18 cellular contexts compared by ENCODE assay signal in the genomic region with DNA sequence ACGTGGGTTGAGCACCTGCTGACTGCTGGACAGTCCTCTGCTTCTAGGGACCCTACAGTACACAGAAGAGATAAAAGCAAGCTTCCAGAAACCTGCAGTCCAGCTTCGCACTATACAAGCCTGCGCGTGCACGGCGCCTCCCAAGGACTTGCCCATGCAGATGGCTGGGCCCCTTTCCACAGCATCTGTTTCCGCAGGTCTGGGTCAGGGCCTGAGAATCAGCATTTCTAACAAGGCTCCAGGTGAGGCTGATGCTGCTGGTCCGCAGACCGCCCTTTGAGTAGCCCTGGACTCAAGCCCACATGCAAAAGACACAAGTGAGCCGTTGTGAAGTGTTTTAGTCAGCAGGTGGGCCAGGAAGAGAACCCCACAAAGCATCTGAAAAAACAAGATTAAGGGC.
A peak's percentile ranks its signal among the peaks of the same experiment; 100 is the strongest.
DNase-seq lines count a peak whose midpoint lies in the region; ATAC-seq, FAIRE-seq and TF ChIP-seq lines count a peak whose summit lies in the region.
"Had no signal": no experiment of that assay in that cellular context is flagged by ENCODE, and none has a peak within 500 bp of the region (broad histone marks: within the 10 kb centered on the region; RNA-seq: fewer than 3 reads in every experiment).

No MANE protein-coding gene starts in this region.

- POLR2A ChIA-PET in WTC11 (lab: Charles Lee) = no interaction called here

- no peak for ATAC-seq in WTC11
- ATAC-seq in HG02763 (IDR thresholded peaks at IDR 0.05; ENCODE audit: unreplicated experiment) = no peak
- no peak for ATAC-seq in GM21619 (IDR thresholded peaks at IDR 0.05; ENCODE audit: unreplicated experiment)
- ATAC-seq: activated naive CD8-positive, alpha-beta T cell treated with anti-CD3 and anti-CD28 coated beads, Interleukin-2, amount 50 U/mL, for 24 hours had no signal

- H4K91ac ChIP-seq in mesenchymal stem cell (ENCODE audit: low read length) = no peak overlapping the region

- H3K18ac ChIP-seq in mesenchymal stem cell (ENCODE audit: low read depth in 1 of 2, low read length in 2 of 2) = peak overlapping the region; percentile 65 to 70

- H2AK5ac ChIP-seq in mesenchymal stem cell (ENCODE audit: low read length, severe bottlenecking) = no peak overlapping the region

- intact Hi-C loops in spleen (cut with DNase I; ENCODE audit: low total_unique reads) = no loop called here

- H3K27me3 Mint-ChIP-seq in WTC11 (ENCODE audit: low read depth) = no peaks in the 10 kb centered on the region

- H3K27me3 ChIP-seq in mesenchymal stem cell (ENCODE audit: control insufficient read depth in 1 of 2, insufficient read depth in 1 of 2, low read length in 2 of 2) (peaks cover 8% of the 10 kb centered on the region in 2 experiments), suprapubic skin (peaks cover 3% of the 10 kb centered on the region), spleen (replicated peaks in 1 of 7) (peaks cover 0 to 5% (median 0%) of the 10 kb centered on the region in 7 donors)
- H3K27me3 ChIP-seq: body of pancreas, pancreas had no signal

- no peak overlapping the region for H2BK5ac ChIP-seq in mesenchymal stem cell (ENCODE audit: low read depth, low read length, poor library complexity, severe bottlenecking)

- H3K27ac ChIP-seq in C4-2B (peak overlapping the region; percentile 33), mesenchymal stem cell (ENCODE audit: low read length, poor library complexity, severe bottlenecking) (no peak overlapping the region), suprapubic skin (peak overlapping the region; percentile 39), spleen (peak overlapping the region in 3 of 8 donors; percentile 29 to 45 (median 42))

- H3K4me2 ChIP-seq in mesenchymal stem cell (ENCODE audit: low read length, poor library complexity, severe bottlenecking) = no peak overlapping the region

- H3K9me3 Mint-ChIP-seq in WTC11 = 0 out of 2 replicates have a peak, but pooled peaks cover 2% of the 10 kb centered on the region
- H3K9me3 Mint-ChIP-seq: activated naive CD8-positive, alpha-beta T cell treated with anti-CD3 and anti-CD28 coated beads, Interleukin-2, amount 50 U/mL, for 24 hours; H9 had no signal

- H3K14ac ChIP-seq in mesenchymal stem cell (ENCODE audit: low read length in 2 of 2) = no peak overlapping the region

- no peak overlapping the region for H3K9ac ChIP-seq in mesenchymal stem cell (ENCODE audit: low read length)

- H3K36me3 ChIP-seq in mesenchymal stem cell (ENCODE audit: control insufficient read depth in 1 of 2, insufficient read depth in 2 of 2, low read depth in 1 of 2, low read length in 2 of 2) (no peaks in the 10 kb centered on the region), suprapubic skin (no peaks in the 10 kb centered on the region), spleen (no peaks in the 10 kb centered on the region)
- H3K36me3 ChIP-seq: pancreas had no signal

- WGBS in mesenchymal stem cell = 91% methylated on average over 10 of the region's 10 CpGs
- WGBS in suprapubic skin = 95% methylated on average over 8 of the region's 10 CpGs
- 86 to 93% (median 90%) methylated on average over 6 to 10 of the region's 10 CpGs for WGBS in spleen, 5 donors

- no peaks in the 10 kb centered on the region for H3K79me1 ChIP-seq in mesenchymal stem cell (replicated peaks; ENCODE audit: low read length, poor library complexity, severe bottlenecking)

- H2BK12ac ChIP-seq in mesenchymal stem cell (ENCODE audit: low read length in 2 of 2) = peak overlapping the region; percentile 18 to 80

- H3K4me1 Mint-ChIP-seq in WTC11 = peaks cover 21% of the 10 kb centered on the region
- H3K4me1 Mint-ChIP-seq: activated naive CD8-positive, alpha-beta T cell treated with anti-CD3 and anti-CD28 coated beads, Interleukin-2, amount 50 U/mL, for 24 hours; naive B cell had no signal

- H2BK120ac ChIP-seq in mesenchymal stem cell (ENCODE audit: low read depth, low read length) = peak overlapping the region; percentile 23

- H3K4me3 Mint-ChIP-seq in WTC11 = peak overlapping the region; percentile 24; the same call in 1 of the 2 replicates
- H3K4me3 Mint-ChIP-seq: activated naive CD8-positive, alpha-beta T cell treated with anti-CD3 and anti-CD28 coated beads, Interleukin-2, amount 50 U/mL, for 24 hours; H9; naive B cell had no signal

- peak overlapping the region in 1 of 2 experiments; percentile 10 for H3K4me3 ChIP-seq in mesenchymal stem cell (ENCODE audit: insufficient read depth in 1 of 2, low read depth in 1 of 2, low read length in 2 of 2)
- no peak overlapping the region for H3K4me3 ChIP-seq in suprapubic skin
- H3K4me3 ChIP-seq in spleen = no peak overlapping the region
- H3K4me3 ChIP-seq: body of pancreas, pancreas had no signal

- TF ChIP-seq CTCF in C4-2B (conservative IDR thresholded peaks at IDR 0.05) (no peak), WTC11 (IDR thresholded peaks at IDR 0.05) (no peak), suprapubic skin (IDR thresholded peaks at IDR 0.05) (no peak), spleen (IDR thresholded peaks at IDR 0.05 in 8 of 11, conservative IDR thresholded peaks at IDR 0.05 in 3 of 11) (no peak)

- TF ChIP-seq EP300 in suprapubic skin (IDR thresholded peaks at IDR 0.05) = no peak

- TF ChIP-seq POLR2A in suprapubic skin (IDR thresholded peaks at IDR 0.05) (no peak), GM12892 (IDR thresholded peaks at IDR 0.05; ENCODE audit: low read depth, low read length) (no peak), spleen (IDR thresholded peaks at IDR 0.05) (no peak)

- no peak for FAIRE-seq in GM12892 (lab: Jason Lieb, UNC)
- FAIRE-seq: pancreas had no signal

- H2AFZ ChIP-seq in mesenchymal stem cell (ENCODE audit: low read depth, low read length) = no peak overlapping the region

- DNase-seq in WTC11 (ENCODE audit: low spot score) (no peak), mesenchymal stem cell (no peak), suprapubic skin (ENCODE audit: low spot score in 2 of 2) (no peak), GM12892 (ENCODE audit: insufficient read length) (no peak), spleen (no peak)
- DNase-seq: activated CD4-positive, alpha-beta T cell treated with anti-CD3 and anti-CD28 coated beads, Interleukin-2, amount 50 U/mL, for 48 hours; activated CD4-positive, CD25-positive, alpha-beta regulatory T cell; activated gamma-delta T cell; activated naive CD8-positive, alpha-beta T cell treated with anti-CD3 and anti-CD28 coated beads, Interleukin-2, amount 50 U/mL, for 24 hours; effector CD8-positive, alpha-beta T cell; naive B cell; NCI-H187 had no signal

- H4K8ac ChIP-seq in mesenchymal stem cell (ENCODE audit: low read length) = peak overlapping the region; percentile 71

- H3K9me3 ChIP-seq in mesenchymal stem cell (ENCODE audit: control insufficient read depth, low read length) (no peaks in the 10 kb centered on the region), suprapubic skin (no peaks in the 10 kb centered on the region), spleen (peaks cover 0 to 2% (median 0%) of the 10 kb centered on the region in 8 donors)
- H3K9me3 ChIP-seq: body of pancreas, pancreas had no signal

- no peaks in the 10 kb centered on the region for H3K36me3 Mint-ChIP-seq in WTC11
- H3K36me3 Mint-ChIP-seq: naive B cell had no signal

- H3K27ac Mint-ChIP-seq in WTC11 = 0 out of 2 replicates have a peak overlapping the region, but pooled peaks have one; percentile 41
- H3K27ac Mint-ChIP-seq: activated naive CD8-positive, alpha-beta T cell treated with anti-CD3 and anti-CD28 coated beads, Interleukin-2, amount 50 U/mL, for 24 hours; naive B cell had no signal

- peak overlapping the region; percentile 43 to 61 for H3K4ac ChIP-seq in mesenchymal stem cell (ENCODE audit: low read depth in 1 of 2, low read length in 2 of 2)

- H3K4me1 ChIP-seq in mesenchymal stem cell (ENCODE audit: control insufficient read depth, insufficient read depth, low read depth, low read length) (peaks cover 13% of the 10 kb centered on the region), suprapubic skin (peaks cover 28% of the 10 kb centered on the region), spleen (peaks cover 0 to 4% (median 0%) of the 10 kb centered on the region in 6 donors)
- H3K4me1 ChIP-seq: pancreas had no signal

- H3K23ac ChIP-seq in mesenchymal stem cell (ENCODE audit: low read length in 2 of 2) = no peak overlapping the region

- peak overlapping the region; percentile 19 for H2BK15ac ChIP-seq in mesenchymal stem cell (ENCODE audit: low read depth, poor library complexity, severe bottlenecking)

- CTCF ChIA-PET in WTC11 (lab: Charles Lee) = no interaction called here

TF ChIP-seq in WTC11, 78 proteins besides CTCF, POLR2A, EP300 and RAD21 (continues in another document):
- TF ChIP-seq CREB1 (CRISPR knock-in tag; IDR thresholded peaks at IDR 0.05) (no peak), FOXP1 (CRISPR knock-in tag; IDR thresholded peaks at IDR 0.05; ENCODE audit: borderline replicate concordance) (no peak), TEAD1 (CRISPR knock-in tag; IDR thresholded peaks at IDR 0.05) (no peak), TP53 (CRISPR knock-in tag; IDR thresholded peaks at IDR 0.05) (no peak), ZNF263 (CRISPR knock-in tag; IDR thresholded peaks at IDR 0.05; ENCODE audit: low read depth) (no peak), NR2C2 (CRISPR knock-in tag; IDR thresholded peaks at IDR 0.05) (no peak)
- TF ChIP-seq, protein P1, sequence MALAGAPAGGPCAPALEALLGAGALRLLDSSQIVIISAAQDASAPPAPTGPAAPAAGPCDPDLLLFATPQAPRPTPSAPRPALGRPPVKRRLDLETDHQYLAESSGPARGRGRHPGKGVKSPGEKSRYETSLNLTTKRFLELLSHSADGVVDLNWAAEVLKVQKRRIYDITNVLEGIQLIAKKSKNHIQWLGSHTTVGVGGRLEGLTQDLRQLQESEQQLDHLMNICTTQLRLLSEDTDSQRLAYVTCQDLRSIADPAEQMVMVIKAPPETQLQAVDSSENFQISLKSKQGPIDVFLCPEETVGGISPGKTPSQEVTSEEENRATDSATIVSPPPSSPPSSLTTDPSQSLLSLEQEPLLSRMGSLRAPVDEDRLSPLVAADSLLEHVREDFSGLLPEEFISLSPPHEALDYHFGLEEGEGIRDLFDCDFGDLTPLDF (CRISPR knock-in tag; IDR thresholded peaks at IDR 0.05) = no peak
- TF ChIP-seq, protein P2, sequence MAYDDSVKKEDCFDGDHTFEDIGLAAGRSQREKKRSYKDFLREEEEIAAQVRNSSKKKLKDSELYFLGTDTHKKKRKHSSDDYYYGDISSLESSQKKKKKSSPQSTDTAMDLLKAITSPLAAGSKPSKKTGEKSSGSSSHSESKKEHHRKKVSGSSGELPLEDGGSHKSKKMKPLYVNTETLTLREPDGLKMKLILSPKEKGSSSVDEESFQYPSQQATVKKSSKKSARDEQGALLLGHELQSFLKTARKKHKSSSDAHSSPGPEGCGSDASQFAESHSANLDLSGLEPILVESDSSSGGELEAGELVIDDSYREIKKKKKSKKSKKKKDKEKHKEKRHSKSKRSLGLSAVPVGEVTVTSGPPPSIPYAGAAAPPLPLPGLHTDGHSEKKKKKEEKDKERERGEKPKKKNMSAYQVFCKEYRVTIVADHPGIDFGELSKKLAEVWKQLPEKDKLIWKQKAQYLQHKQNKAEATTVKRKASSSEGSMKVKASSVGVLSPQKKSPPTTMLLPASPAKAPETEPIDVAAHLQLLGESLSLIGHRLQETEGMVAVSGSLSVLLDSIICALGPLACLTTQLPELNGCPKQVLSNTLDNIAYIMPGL (CRISPR knock-in tag; IDR thresholded peaks at IDR 0.05) = no peak
